In the genomic region with DNA sequence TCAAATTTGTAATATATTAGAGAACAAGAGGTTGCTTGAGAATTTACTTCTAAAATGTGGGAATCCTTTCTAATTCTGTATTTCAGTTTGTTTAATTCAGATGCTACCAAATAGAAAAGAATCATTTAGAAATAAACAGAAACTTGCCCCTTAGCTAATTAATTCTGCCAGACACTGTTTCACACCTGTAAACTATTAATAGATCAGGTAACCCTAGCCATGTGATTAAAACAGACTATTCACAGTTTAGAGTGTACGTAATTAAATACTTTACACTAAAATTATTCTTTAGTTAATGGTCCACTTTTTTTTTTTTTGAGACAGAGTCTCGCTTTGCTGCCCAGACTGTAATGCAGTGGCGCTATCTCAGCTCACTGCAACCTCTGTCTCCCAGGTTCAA, we compare ENCODE assay signal across 1 cellular context.
A peak's percentile ranks its signal among the peaks of the same experiment; 100 is the strongest.
TF ChIP-seq lines count a peak whose summit lies in the region.

No MANE protein-coding gene starts in this region.

TF ChIP-seq in GM12878, 131 proteins besides CTCF, POLR2A, EP300 and RAD21 (continued from another document):
- TF ChIP-seq PRDM15 (CRISPR knock-in tag; IDR thresholded peaks at IDR 0.05) (no peak), IRF4 (IDR thresholded peaks at IDR 0.05; ENCODE audit: low read depth, low read length) (no peak), ATF7 (IDR thresholded peaks at IDR 0.05; ENCODE audit: low read depth) (peak; percentile 40; the same call in 1 of the 2 replicates), ZZZ3 (IDR thresholded peaks at IDR 0.05; ENCODE audit: control insufficient read depth, insufficient read length, low read depth) (no peak), MXI1 (IDR thresholded peaks at IDR 0.05; ENCODE audit: low read depth, low read length) (no peak), IKZF1 (conservative IDR thresholded peaks at IDR 0.05) (no peak), RELA (IDR thresholded peaks at IDR 0.05; ENCODE audit: borderline replicate concordance, partially characterized antibody) (no peak), ZNF24 (IDR thresholded peaks at IDR 0.05) (no peak), HSF1 (IDR thresholded peaks at IDR 0.05; ENCODE audit: low read depth, low read length) (no peak), ZNF217 (IDR thresholded peaks at IDR 0.05) (no peak), CEBPB (IDR thresholded peaks at IDR 0.05; ENCODE audit: borderline replicate concordance in 1 of 2, low read depth in 2 of 2, low read length in 2 of 2) (no peak), ATF3 (IDR thresholded peaks at IDR 0.05; ENCODE audit: borderline replicate concordance, extremely low read depth, low read depth, low read length) (no peak), FOS (IDR thresholded peaks at IDR 0.05; ENCODE audit: borderline replicate concordance, extremely low read depth, insufficient read length) (no peak), MTA2 (IDR thresholded peaks at IDR 0.05; ENCODE audit: low read depth) (peak; percentile 68; the same call in 1 of the 2 replicates), POLR2AphosphoS2 (IDR thresholded peaks at IDR 0.05; ENCODE audit: low read depth, low read length) (no peak), NBN (IDR thresholded peaks at IDR 0.05) (no peak), RAD51 (IDR thresholded peaks at IDR 0.05) (peak; percentile 40; the same call in 1 of the 2 replicates), RFX5 (IDR thresholded peaks at IDR 0.05; ENCODE audit: low read depth, low read length) (no peak)
- TF ChIP-seq, protein P1, sequence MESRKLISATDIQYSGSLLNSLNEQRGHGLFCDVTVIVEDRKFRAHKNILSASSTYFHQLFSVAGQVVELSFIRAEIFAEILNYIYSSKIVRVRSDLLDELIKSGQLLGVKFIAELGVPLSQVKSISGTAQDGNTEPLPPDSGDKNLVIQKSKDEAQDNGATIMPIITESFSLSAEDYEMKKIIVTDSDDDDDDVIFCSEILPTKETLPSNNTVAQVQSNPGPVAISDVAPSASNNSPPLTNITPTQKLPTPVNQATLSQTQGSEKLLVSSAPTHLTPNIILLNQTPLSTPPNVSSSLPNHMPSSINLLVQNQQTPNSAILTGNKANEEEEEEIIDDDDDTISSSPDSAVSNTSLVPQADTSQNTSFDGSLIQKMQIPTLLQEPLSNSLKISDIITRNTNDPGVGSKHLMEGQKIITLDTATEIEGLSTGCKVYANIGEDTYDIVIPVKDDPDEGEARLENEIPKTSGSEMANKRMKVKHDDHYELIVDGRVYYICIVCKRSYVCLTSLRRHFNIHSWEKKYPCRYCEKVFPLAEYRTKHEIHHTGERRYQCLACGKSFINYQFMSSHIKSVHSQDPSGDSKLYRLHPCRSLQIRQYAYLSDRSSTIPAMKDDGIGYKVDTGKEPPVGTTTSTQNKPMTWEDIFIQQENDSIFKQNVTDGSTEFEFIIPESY (IDR thresholded peaks at IDR 0.05) = peak; percentile 70; the same call in 1 of the 2 replicates
TF ChIP-seq in GM12878: peak in this region for 4.
